15 cellular contexts compared by ENCODE assay signal in genomic region chr5:6504677-6505414, GRCh38. TPM values are rescaled to one million over a fixed set of nuclear protein-coding genes. Genes with fewer than 3 reads are reported as not detected.
DNase-seq lines count a peak whose midpoint lies in the region; ATAC-seq, FAIRE-seq and TF ChIP-seq lines count a peak whose summit lies in the region.
"Had no signal": no experiment of that assay in that cellular context is flagged by ENCODE, and none has a peak within 500 bp of the region (broad histone marks: within the 10 kb centered on the region; RNA-seq: fewer than 3 reads in every experiment).

No MANE protein-coding gene starts in this region.

- H3K36me3 ChIP-seq in bronchial epithelial cell (ENCODE audit: control insufficient read depth, insufficient read depth, low read length): no peaks in the 10 kb centered on the region
- H3K36me3 ChIP-seq: pancreas had no signal

- no peak overlapping the region for H3K4me3 ChIP-seq in bronchial epithelial cell (ENCODE audit: low read depth, low read length)
- H3K4me3 ChIP-seq: pancreas had no signal

- H3K9me3 Mint-ChIP-seq in natural killer cell treated with Interleukin-12 subunit alpha and Interleukin-12 subunit beta and Interleukin-15 and Interleukin-18, amount 100 ng/mL, for 72 hours: peaks cover 2% of the 10 kb centered on the region
- H3K9me3 Mint-ChIP-seq in natural killer cell: peaks cover 0 to 2% of the 10 kb centered on the region in 2 donors

- H3K4me1 Mint-ChIP-seq in natural killer cell treated with Interleukin-12 subunit alpha and Interleukin-12 subunit beta and Interleukin-15 and Interleukin-18, amount 100 ng/mL, for 72 hours (ENCODE audit: low read depth in 2 of 2): no peaks in the 10 kb centered on the region
- no peaks in the 10 kb centered on the region for H3K4me1 Mint-ChIP-seq in natural killer cell
- H3K4me1 Mint-ChIP-seq: B cell had no signal

- no peaks in the 10 kb centered on the region for H3K36me3 Mint-ChIP-seq in natural killer cell treated with Interleukin-12 subunit alpha and Interleukin-12 subunit beta and Interleukin-15 and Interleukin-18, amount 100 ng/mL, for 72 hours
- no peaks in the 10 kb centered on the region for H3K36me3 Mint-ChIP-seq in natural killer cell
- H3K36me3 Mint-ChIP-seq: brain had no signal

- no peak for ATAC-seq in natural killer cell treated with Interleukin-12 subunit alpha and Interleukin-12 subunit beta and Interleukin-15 and Interleukin-18, amount 100 ng/mL, for 72 hours
- ATAC-seq in natural killer cell: no peak
- ATAC-seq in GM19467 (IDR thresholded peaks at IDR 0.05; ENCODE audit: unreplicated experiment): no peak
- ATAC-seq in HG03280 (IDR thresholded peaks at IDR 0.05; ENCODE audit: unreplicated experiment): no peak
- ATAC-seq: activated T-cell treated with anti-CD3 and anti-CD28 coated beads, Interleukin-2, amount 50 U/mL, for 4 hours had no signal

- no peaks in the 10 kb centered on the region for H3K27me3 ChIP-seq in bronchial epithelial cell (ENCODE audit: control insufficient read depth, insufficient read depth, low read length)
- H3K27me3 ChIP-seq: pancreas had no signal

- H3K4me3 Mint-ChIP-seq in natural killer cell treated with Interleukin-12 subunit alpha and Interleukin-12 subunit beta and Interleukin-15 and Interleukin-18, amount 100 ng/mL, for 72 hours: no peak overlapping the region
- H3K4me3 Mint-ChIP-seq in natural killer cell: no peak overlapping the region
- H3K4me3 Mint-ChIP-seq: activated T-cell treated with anti-CD3 and anti-CD28 coated beads, Interleukin-2, amount 50 U/mL, for 4 hours; B cell; brain had no signal

- peak; percentile 37 for DNase-seq in natural killer cell treated with Interleukin-12 subunit alpha and Interleukin-12 subunit beta and Interleukin-15 and Interleukin-18, amount 100 ng/mL, for 72 hours (ENCODE audit: low spot score)
- no peak for DNase-seq in natural killer cell
- peak; percentile 58 to 96 for DNase-seq in NCI-H524 (lab: John Stamatoyannopoulos, UW)
- peak; percentile 6 for DNase-seq in bronchial epithelial cell (ENCODE audit: low read depth)
- DNase-seq in NCI-H446 treated with DMSO at 0.1 percent for 48 hours (lab: John Stamatoyannopoulos, UW): no peak
- DNase-seq in globus pallidus (ENCODE audit: low spot score): no peak
- DNase-seq: activated CD4-positive, alpha-beta T cell treated with anti-CD3 and anti-CD28 coated beads for 1 hour; activated T-cell treated with anti-CD3 and anti-CD28 coated beads, Interleukin-2, amount 50 U/mL, for 4 hours; mesendoderm; NCI-H2171 treated with DMSO at 0.1 percent for 48 hours; pancreas had no signal

- H3K27me3 Mint-ChIP-seq in natural killer cell treated with Interleukin-12 subunit alpha and Interleukin-12 subunit beta and Interleukin-15 and Interleukin-18, amount 100 ng/mL, for 72 hours: peaks cover 18 to 21% of the 10 kb centered on the region in 2 donors
- H3K27me3 Mint-ChIP-seq in natural killer cell (ENCODE audit: low read depth in 2 of 2): peaks cover 13 to 24% of the 10 kb centered on the region in 2 donors
- H3K27me3 Mint-ChIP-seq: brain had no signal

- no peak for FAIRE-seq in bronchial epithelial cell (lab: Jason Lieb, UNC)
- FAIRE-seq: pancreas had no signal

- TF ChIP-seq CTCF in natural killer cell (IDR thresholded peaks at IDR 0.05): no peak
- TF ChIP-seq CTCF in bronchial epithelial cell (IDR thresholded peaks at IDR 0.05; ENCODE audit: insufficient read depth, low read length, severe bottlenecking): no peak

- intact Hi-C loops in natural killer cell (cut with micrococcal nuclease): no loop called here

- no peak overlapping the region for H3K27ac Mint-ChIP-seq in natural killer cell treated with Interleukin-12 subunit alpha and Interleukin-12 subunit beta and Interleukin-15 and Interleukin-18, amount 100 ng/mL, for 72 hours
- no peak overlapping the region for H3K27ac Mint-ChIP-seq in natural killer cell
- H3K27ac Mint-ChIP-seq: B cell, brain had no signal

RNA-seq across cellular contexts. Expression of gene UBE2QL1, which starts 56.2 kb away (rescaled TPM):
- total RNA-seq in natural killer cell treated with Interleukin-12 subunit alpha and Interleukin-12 subunit beta and Interleukin-15 and Interleukin-18, amount 100 ng/mL, for 72 hours: not detected
- total RNA-seq in natural killer cell: not detected
- total RNA-seq in bronchial epithelial cell: not detected in 2 replicates
- total RNA-seq: activated T-cell treated with anti-CD3 and anti-CD28 coated beads, Interleukin-2, amount 50 U/mL, for 4 hours had no signal

Comparison
In these comparisons a context has a peak if more than half of its experiments do, and no peak if none do; other contexts are left out.
1. DNase-seq: peak in natural killer cell treated with Interleukin-12 subunit alpha and Interleukin-12 subunit beta and Interleukin-15 and Interleukin-18, amount 100 ng/mL, for 72 hours (single experiment), NCI-H524 (2 of 2) and bronchial epithelial cell (single experiment); none in natural killer cell (single experiment), NCI-H446 treated with DMSO at 0.1 percent for 48 hours (single experiment) and globus pallidus (single experiment).